In the genomic region with DNA sequence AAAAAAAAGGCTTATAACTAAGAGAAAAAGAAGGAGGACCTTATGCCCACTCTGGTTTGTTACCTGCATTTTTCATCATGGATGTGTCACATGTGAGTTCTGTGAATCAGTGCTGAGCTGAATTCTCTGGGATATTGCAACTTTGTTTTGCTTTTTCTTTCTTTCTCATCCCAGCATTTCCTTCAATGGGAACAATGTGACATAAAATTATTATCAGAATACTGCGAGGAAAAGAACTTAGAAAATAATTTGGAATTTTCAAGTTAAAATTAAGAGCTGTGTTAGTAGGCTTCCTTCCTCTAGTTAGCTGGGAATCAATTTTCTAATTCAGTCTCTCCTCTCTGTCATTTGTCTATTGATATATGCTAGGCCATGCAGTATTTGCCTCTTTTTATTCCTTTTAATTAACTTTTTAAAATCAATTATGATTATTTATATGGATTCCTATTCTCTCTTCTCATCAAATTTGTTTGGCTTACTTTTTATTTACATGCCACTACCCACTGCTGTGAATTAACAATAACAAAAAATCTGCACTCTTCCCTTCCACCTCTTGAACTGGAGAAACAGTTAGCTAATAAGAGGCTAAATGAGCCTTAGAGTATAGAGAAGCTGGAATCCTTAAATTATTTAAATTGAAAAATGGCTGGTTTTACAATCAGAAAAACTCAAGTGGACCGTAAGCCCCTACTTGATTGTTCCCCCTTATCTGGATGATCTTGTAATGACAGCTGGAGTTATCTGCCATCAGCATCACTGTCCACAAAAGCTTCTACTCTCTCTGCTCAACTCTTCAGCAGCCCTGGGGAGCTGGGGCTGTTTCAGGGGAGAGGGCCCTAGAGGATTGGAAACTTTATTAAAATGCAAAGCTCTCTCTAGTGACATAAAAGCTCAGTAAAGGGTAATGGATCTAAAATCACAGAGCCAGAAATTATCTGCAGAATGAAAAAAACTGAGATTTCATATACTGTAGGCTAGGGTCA, we compare ENCODE assay signal across 18 cellular contexts.
A peak's percentile ranks its signal among the peaks of the same experiment; 100 is the strongest.
DNase-seq lines count a peak whose midpoint lies in the region; ATAC-seq and TF ChIP-seq lines count a peak whose summit lies in the region.
"Had no signal": no experiment of that assay in that cellular context is flagged by ENCODE, and none has a peak within 500 bp of the region (broad histone marks: within the 10 kb centered on the region; RNA-seq: fewer than 3 reads in every experiment).

No MANE protein-coding gene starts in this region.

- peak; percentile 30 for DNase-seq in NCI-H146 (lab: John Stamatoyannopoulos, UW)
- no peak for DNase-seq in NCI-H146 treated with DMSO at 0.1 percent for 48 hours (lab: John Stamatoyannopoulos, UW; ENCODE audit: unreplicated experiment)
- DNase-seq in caudate nucleus (lab: John Stamatoyannopoulos, UW), result no peak
- no peak for DNase-seq in neural crest cell (ENCODE audit: low read depth, low spot score)
- no peak for DNase-seq in HT-29 (ENCODE audit: low spot score)
- DNase-seq in activated CD4-positive, alpha-beta T cell treated with anti-CD3 and anti-CD28 coated beads for 48 hours, result no peak
- no peak for DNase-seq in brain microvascular endothelial cell
- DNase-seq: DMS 273 treated with DMSO at 0.1 percent for 48 hours, DND-41, HFFc6, KG1, NCI-H1436, NCI-H2081, NCI-H510A, SHP77 had no signal

- no peak for TF ChIP-seq CTCF in neural crest cell (conservative IDR thresholded peaks at IDR 0.05)
- TF ChIP-seq CTCF in brain microvascular endothelial cell (IDR thresholded peaks at IDR 0.05; ENCODE audit: low read depth, low read length, missing control alignments), result no peak

- peak overlapping the region; percentile 5 for H3K4me3 Mint-ChIP-seq in neural crest cell
- H3K4me3 Mint-ChIP-seq: HFFc6 had no signal

- H3K27me3 ChIP-seq in brain microvascular endothelial cell (replicated peaks), result no peaks in the 10 kb centered on the region

- H3K4me1 Mint-ChIP-seq in neural crest cell, result peaks cover 74% of the 10 kb centered on the region
- H3K4me1 Mint-ChIP-seq: CD14-positive monocyte had no signal

- H3K36me3 Mint-ChIP-seq in neural crest cell (ENCODE audit: low read depth), result no peaks in the 10 kb centered on the region
- H3K36me3 Mint-ChIP-seq: CD14-positive monocyte had no signal

- in situ Hi-C loops in brain microvascular endothelial cell (cut with HindIII; ENCODE audit: low pct_ligation_motif_present, low sequenced_read_pairs), result no loop called here

- H3K36me3 ChIP-seq in brain microvascular endothelial cell (replicated peaks), result no peaks in the 10 kb centered on the region

- H3K9me3 Mint-ChIP-seq in neural crest cell, result no peaks in the 10 kb centered on the region

- H3K27ac ChIP-seq in caudate nucleus (ENCODE audit: low read depth, low read length) (peak overlapping the region; percentile 42), brain microvascular endothelial cell (no peak overlapping the region)
- H3K27ac ChIP-seq: 22Rv1 had no signal

- H3K27me3 Mint-ChIP-seq in neural crest cell (ENCODE audit: low read depth), result no peaks in the 10 kb centered on the region

- H3K27ac Mint-ChIP-seq in neural crest cell (ENCODE audit: unreplicated experiment), result no peak overlapping the region
- H3K27ac Mint-ChIP-seq: CD14-positive monocyte, HFFc6 had no signal

- no peak overlapping the region for H3K4me3 ChIP-seq in brain microvascular endothelial cell (ENCODE audit: low read depth, low read length)

- no peak for ATAC-seq in HG03097 (IDR thresholded peaks at IDR 0.05; ENCODE audit: low FRiP score, unreplicated experiment)
